ENCODE assay signal across 8 cellular contexts in genomic region chr14:64762044-64763034, GRCh38.
A peak's percentile ranks its signal among the peaks of the same experiment; 100 is the strongest.
DNase-seq lines count a peak whose midpoint lies in the region; ATAC-seq and TF ChIP-seq lines count a peak whose summit lies in the region.

No MANE protein-coding gene starts in this region.

- no peak overlapping the region for H3K4me3 ChIP-seq in fibroblast of mammary gland (ENCODE audit: control insufficient read depth, low read depth, low read length)

- POLR2A ChIA-PET in HEK293T (lab: Yijun Ruan, JAX) = interaction anchor here (0.9 to 1.0 kb wide), 2 partner anchors 58 to 118 kb away, joined by 4 read pairs; partner anchors contain the start of genes PLEKHG3 and SPTB
- POLR2A ChIA-PET in GM10248 (lab: Yijun Ruan, JAX) = no interaction called here

- CTCF ChIA-PET in HEK293T (lab: Yijun Ruan, JAX) (interaction anchor here (0.6 to 2.4 kb wide), 8 partner anchors 10 to 149 kb away, joined by 3 to 8 read pairs (median 4); no protein-coding TSS in a partner anchor), GM10248 (lab: Yijun Ruan, JAX) (interaction anchor here (0.9 to 2.6 kb wide), 11 partner anchors 9 to 418 kb away, joined by 3 to 20 read pairs (median 4); no protein-coding TSS in a partner anchor)

- TF ChIP-seq CTCF in fibroblast of mammary gland (conservative IDR thresholded peaks at IDR 0.05; ENCODE audit: control insufficient read depth, insufficient read depth, low read depth, low read length) (no peak), GM10248 (IDR thresholded peaks at IDR 0.05; ENCODE audit: control extremely low read depth, extremely low read depth, low read depth, missing control alignments) (no peak)

- DNase-seq in HEK293T (ENCODE audit: extremely low spot score) = peak; percentile 69
- DNase-seq in NCI-H226 = peak; percentile 89
- DNase-seq in activated CD8-positive, alpha-beta memory T cell treated with anti-CD3 and anti-CD28 coated beads, Interleukin-2, amount 50 U/mL, for 48 hours = peak; percentile 65
- peak; percentile 86 for DNase-seq in fibroblast of mammary gland (ENCODE audit: low read depth)
- DNase-seq in nucleus accumbens (lab: John Stamatoyannopoulos, UW) = peak in 41 of 56 donors; percentile 21 to 80 (median 50)
- no peak for DNase-seq in GM10248 (ENCODE audit: extremely low spot score)

- ATAC-seq in HG03045 (IDR thresholded peaks at IDR 0.05; ENCODE audit: unreplicated experiment) = no peak
- ATAC-seq in HG02840 (IDR thresholded peaks at IDR 0.05; ENCODE audit: low FRiP score, unreplicated experiment) = no peak

TF ChIP-seq in HEK293T, 16 proteins besides CTCF, POLR2A, EP300 and RAD21:
- TF ChIP-seq SP1 (IDR thresholded peaks at IDR 0.05) (no peak), ARNT (IDR thresholded peaks at IDR 0.05) (no peak)
TF ChIP-seq in HEK293T: peak in this region for 0.
